ENCODE assay signal across 24 cellular contexts in the genomic region with DNA sequence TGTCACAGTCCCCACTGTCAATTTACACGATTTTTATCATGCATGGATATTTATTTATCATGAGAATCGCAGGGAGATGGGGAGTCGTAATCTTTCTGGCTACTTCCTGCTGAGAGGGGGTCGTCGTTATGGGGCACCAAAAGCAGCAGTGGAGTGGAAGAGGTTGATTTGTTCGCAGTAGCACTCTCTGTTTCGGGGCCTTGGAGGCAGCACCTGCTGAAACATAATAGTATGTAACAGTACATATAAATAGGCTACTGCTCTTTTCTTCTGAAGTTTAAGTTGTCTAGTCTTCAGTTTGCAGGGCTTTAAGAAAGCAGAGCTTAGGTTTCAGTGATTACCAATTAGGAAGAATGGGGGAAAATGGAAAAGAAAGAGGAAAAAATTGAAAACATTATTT. TPM values are rescaled to one million over a fixed set of nuclear protein-coding genes. Genes with fewer than 3 reads are reported as not detected.
"Had no signal": no experiment of that assay in that cellular context is flagged by ENCODE, and none has a peak within 500 bp of the region (broad histone marks: within the 10 kb centered on the region; RNA-seq: fewer than 3 reads in every experiment).

No MANE protein-coding gene starts in this region.

- H3K4me1 ChIP-seq: psoas muscle had no signal

- H3K36me3 Mint-ChIP-seq: activated naive CD4-positive, alpha-beta T cell treated with anti-CD3 and anti-CD28 coated beads, Interleukin-2, amount 10 ng/mL, durations not matched to agents 7 days and 5 days had no signal

- H3K4me3 Mint-ChIP-seq: activated CD4-positive, alpha-beta T cell treated with anti-CD3 and anti-CD28 coated beads, Interleukin-2, amount 10 ng/mL, durations not matched to agents 24 days and 14 days; activated CD8-positive, alpha-beta T cell treated with anti-CD3 and anti-CD28 coated beads, Interleukin-2, amount 10 ng/mL, durations not matched to agents 7 days and 5 days; activated naive CD4-positive, alpha-beta T cell treated with anti-CD3 and anti-CD28 coated beads, Interleukin-2, amount 10 ng/mL, durations not matched to agents 7 days and 5 days; activated naive CD8-positive, alpha-beta T cell treated with anti-CD3 and anti-CD28 coated beads, Interleukin-2, amount 50 U/mL, for 24 hours had no signal

- H3K9me3 Mint-ChIP-seq: activated CD4-positive, alpha-beta T cell treated with anti-CD3 and anti-CD28 coated beads, Interleukin-2, amount 10 ng/mL, durations not matched to agents 24 days and 14 days; activated naive CD4-positive, alpha-beta T cell treated with anti-CD3 and anti-CD28 coated beads, Interleukin-2, amount 10 ng/mL, durations not matched to agents 7 days and 5 days; activated naive CD8-positive, alpha-beta T cell treated with anti-CD3 and anti-CD28 coated beads, Interleukin-2, amount 50 U/mL, for 24 hours had no signal

- H3K27ac ChIP-seq: brain microvascular endothelial cell, heart left ventricle, left ventricle myocardium inferior, psoas muscle, skin epidermis, transverse colon had no signal

- H3K27me3 ChIP-seq: brain microvascular endothelial cell, heart left ventricle, transverse colon had no signal

- H3K4me3 ChIP-seq: heart left ventricle, left ventricle myocardium inferior, psoas muscle, skin epidermis, transverse colon had no signal

- H3K27me3 Mint-ChIP-seq: activated naive CD4-positive, alpha-beta T cell treated with anti-CD3 and anti-CD28 coated beads, Interleukin-2, amount 10 ng/mL, durations not matched to agents 7 days and 5 days; activated naive CD8-positive, alpha-beta T cell treated with anti-CD3 and anti-CD28 coated beads, Interleukin-2, amount 50 U/mL, for 24 hours had no signal

- ATAC-seq: activated CD8-positive, alpha-beta T cell treated with anti-CD3 and anti-CD28 coated beads, Interleukin-2, amount 10 ng/mL, durations not matched to agents 7 days and 5 days; activated naive CD8-positive, alpha-beta T cell treated with anti-CD3 and anti-CD28 coated beads, Interleukin-2, amount 50 U/mL, for 24 hours; heart left ventricle; right cardiac atrium; stimulated activated naive CD8-positive, alpha-beta T cell treated with anti-CD3 and anti-CD28 coated beads, Interleukin-15, Interleukin-2, amounts not matched to agents 100 U/mL and 50 U/mL, for 24 hours had no signal

- H3K9me3 ChIP-seq: heart left ventricle, left ventricle myocardium inferior, psoas muscle, transverse colon had no signal

- H3K27ac Mint-ChIP-seq: activated CD4-positive, alpha-beta T cell treated with anti-CD3 and anti-CD28 coated beads, Interleukin-2, amount 10 ng/mL, durations not matched to agents 24 days and 14 days; activated CD8-positive, alpha-beta T cell treated with anti-CD3 and anti-CD28 coated beads, Interleukin-2, amount 10 ng/mL, durations not matched to agents 7 days and 5 days; activated naive CD4-positive, alpha-beta T cell treated with anti-CD3 and anti-CD28 coated beads, Interleukin-2, amount 10 ng/mL, durations not matched to agents 7 days and 5 days; activated naive CD8-positive, alpha-beta T cell treated with anti-CD3 and anti-CD28 coated beads, Interleukin-2, amount 50 U/mL, for 24 hours had no signal

- H3K36me3 ChIP-seq: transverse colon had no signal

- DNase-seq: activated CD4-positive, alpha-beta T cell treated with anti-CD3 and anti-CD28 coated beads, Interleukin-2, amount 10 ng/mL, durations not matched to agents 24 days and 14 days; activated CD4-positive, CD25-positive, alpha-beta regulatory T cell; activated CD8-positive, alpha-beta memory T cell treated with anti-CD3 and anti-CD28 coated beads, Interleukin-2, amount 50 U/mL, for 4 hours; activated CD8-positive, alpha-beta T cell treated with anti-CD3 and anti-CD28 coated beads, Interleukin-2, amount 10 ng/mL, durations not matched to agents 7 days and 5 days; activated effector memory CD4-positive, alpha-beta T cell treated with Interleukin-2 at 50 U/mL for 16 hours; activated naive CD4-positive, alpha-beta T cell treated with anti-CD3 and anti-CD28 coated beads, Interleukin-2, amount 10 ng/mL, durations not matched to agents 7 days and 5 days; activated naive CD8-positive, alpha-beta T cell treated with anti-CD3 and anti-CD28 coated beads, Interleukin-2, amount 50 U/mL, for 24 hours; activated T-cell treated with anti-CD3 and anti-CD28 coated beads, Interleukin-2, amount 50 U/mL, for 48 hours; anterior cingulate cortex; brain microvascular endothelial cell; central memory CD4-positive, alpha-beta T cell; heart left ventricle; kidney glomerular epithelial cell; left ventricle myocardium inferior; mammary epithelial cell; psoas muscle; right cardiac atrium; stimulated activated naive CD8-positive, alpha-beta T cell treated with anti-CD3 and anti-CD28 coated beads, Interleukin-15, Interleukin-2, amounts not matched to agents 100 U/mL and 50 U/mL, for 24 hours; substantia nigra; transverse colon had no signal

RNA-seq across cellular contexts. Expression of a gene that starts 3.8 kb away (rescaled TPM):
- total RNA-seq: activated CD4-positive, alpha-beta T cell treated with anti-CD3 and anti-CD28 coated beads, Interleukin-2, amount 10 ng/mL, durations not matched to agents 24 days and 14 days; epithelial cell of proximal tubule; left ventricle myocardium inferior; osteocyte; psoas muscle had no signal
- polyA plus RNA-seq: heart left ventricle had no signal

RNA-seq across cellular contexts. Expression of a gene that starts 9.7 kb away (rescaled TPM):
- total RNA-seq: activated CD4-positive, alpha-beta T cell treated with anti-CD3 and anti-CD28 coated beads, Interleukin-2, amount 10 ng/mL, durations not matched to agents 24 days and 14 days; mononuclear cell had no signal
